Comparison of ENCODE assay signal across 8 cellular contexts in the genomic region with DNA sequence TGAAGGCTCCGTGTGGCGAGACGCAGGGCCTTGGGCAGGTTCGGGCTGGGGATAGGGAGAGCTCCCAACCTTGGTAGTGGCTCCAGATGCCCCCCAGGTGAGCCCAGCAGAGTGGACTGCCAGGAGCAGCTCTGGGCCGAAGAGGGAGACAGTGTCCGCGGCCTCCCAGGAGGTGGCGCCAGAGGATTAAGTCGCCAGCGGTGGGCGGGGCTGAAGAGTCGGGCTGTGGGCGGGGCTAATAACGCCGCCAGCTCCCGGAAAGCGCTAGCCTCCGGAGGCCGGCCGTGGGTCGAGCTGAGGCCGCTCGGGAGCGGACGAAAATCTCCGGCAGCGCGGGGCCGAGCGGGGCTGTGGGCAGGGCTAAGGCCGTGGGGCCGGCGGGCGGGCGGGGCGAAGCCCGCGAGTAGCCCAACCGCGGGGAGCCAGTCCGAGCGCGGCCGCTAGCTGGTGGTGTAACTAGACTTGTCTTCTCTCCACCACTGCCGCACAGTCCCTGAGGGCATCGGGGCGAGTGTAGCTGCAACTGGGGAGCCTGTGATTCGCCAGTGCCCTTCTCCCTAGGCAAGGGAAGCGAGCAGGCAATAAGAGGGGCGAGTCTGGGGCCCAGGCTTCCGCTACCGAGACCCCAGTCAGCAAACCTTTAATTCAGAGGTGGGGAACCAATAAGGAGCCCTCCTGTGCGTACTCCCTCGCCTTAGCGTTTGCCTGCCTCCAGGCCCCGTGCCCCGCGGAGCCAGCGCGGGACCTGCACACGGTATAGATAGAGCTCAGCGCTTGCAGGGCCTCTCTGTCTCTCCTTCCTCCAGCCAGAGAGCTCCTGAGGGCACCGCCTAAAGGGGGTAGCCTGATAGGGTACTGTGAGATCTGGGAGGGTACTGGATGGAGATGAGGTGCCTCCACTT. TPM values are rescaled to one million over a fixed set of nuclear protein-coding genes. Genes with fewer than 3 reads are reported as not detected.
DNase-seq lines count a peak whose midpoint lies in the region; ATAC-seq and TF ChIP-seq lines count a peak whose summit lies in the region.

No MANE protein-coding gene starts in this region.

- CTCF ChIA-PET in BJ (lab: Yijun Ruan, JAX) = interaction anchor here (0.7 to 8.3 kb wide), 55 partner anchors 9 to 581 kb away, joined by 3 to 152 read pairs (median 5); a partner anchor contains a TSS

- no peaks in the 10 kb centered on the region; the same call in 1 of the 2 replicates for H3K36me3 ChIP-seq in BJ (ENCODE audit: control insufficient read depth, insufficient read depth, low read length)

- H3K4me3 ChIP-seq in BJ (ENCODE audit: low read depth, low read length) = peak overlapping the region; percentile 43

- POLR2A ChIA-PET in BJ (lab: Charles Lee) = interaction anchor here (0.5 to 0.6 kb wide), 3 partner anchors 39 to 133 kb away, joined by 3 to 4 read pairs (median 3); no protein-coding TSS in a partner anchor

- H3K4me3 Mint-ChIP-seq in chondrocyte (ENCODE audit: unreplicated experiment) = peak overlapping the region; percentile 70

- H3K27me3 ChIP-seq in BJ (ENCODE audit: control insufficient read depth, insufficient read depth, low read length) = peaks cover 2% of the 10 kb centered on the region

- peaks cover 15% of the 10 kb centered on the region for H3K27me3 Mint-ChIP-seq in chondrocyte (ENCODE audit: low read depth)

- no peaks in the 10 kb centered on the region for H3K36me3 Mint-ChIP-seq in chondrocyte (ENCODE audit: low read depth)

- no peaks in the 10 kb centered on the region for H3K9me3 Mint-ChIP-seq in chondrocyte (ENCODE audit: low read depth)

- peaks cover 11% of the 10 kb centered on the region for H3K4me1 Mint-ChIP-seq in chondrocyte (ENCODE audit: low read depth)

- TF ChIP-seq CTCF in BJ (IDR thresholded peaks at IDR 0.05; ENCODE audit: insufficient read depth, low read depth, low read length) (peak; percentile 90), chondrocyte (IDR thresholded peaks at IDR 0.05) (peak; percentile 92)

- ATAC-seq in HG03439 (IDR thresholded peaks at IDR 0.05; ENCODE audit: unreplicated experiment) = peak; percentile 89

- H3K27ac Mint-ChIP-seq in chondrocyte (ENCODE audit: unreplicated experiment) = peak overlapping the region; percentile 79

- peak; percentile 60 for DNase-seq in BJ (ENCODE audit: low read depth)
- DNase-seq in GM19238 (ENCODE audit: insufficient read length, low spot score) = peak; percentile 88
- peak; percentile 80 for DNase-seq in NCI-H510A (lab: John Stamatoyannopoulos, UW)
- peak; percentile 91 to 93 for DNase-seq in activated CD4-positive, alpha-beta T cell treated with anti-CD3 and anti-CD28 coated beads for 24 hours (ENCODE audit: low read depth in 2 of 2)
- peak; percentile 97 for DNase-seq in chondrocyte (ENCODE audit: low spot score)
- DNase-seq in kidney tubule cell (ENCODE audit: low spot score) = peak; percentile 96
- DNase-seq in stimulated activated CD4-positive, alpha-beta T cell treated with anti-CD3 and anti-CD28 coated beads, Interleukin-1b, Interleukin-23, amount 100 ng/mL, for 1 hour (ENCODE audit: low read depth in 2 of 2) = peak; percentile 87 to 89

RNA-seq across cellular contexts. Expression of a gene that starts 14.4 kb away (rescaled TPM):
- 0.01 and 0.04 TPM in 2 replicates for polyA plus RNA-seq in BJ (2011; rRNA removed)
- 0.09 and 0.10 TPM in 2 replicates for polyA minus RNA-seq in BJ (2011; rRNA and poly(A)+ RNA removed)
- total RNA-seq in chondrocyte = 0.77 to 0.82 TPM (median 0.77 TPM) in 3 replicates

Comparison
In these comparisons a context has a peak if more than half of its experiments do, and no peak if none do; other contexts are left out.
1. Peak in every context shown above with its lines: DNase-seq, ATAC-seq and H3K4me3 ChIP-seq.